In the genomic region with DNA sequence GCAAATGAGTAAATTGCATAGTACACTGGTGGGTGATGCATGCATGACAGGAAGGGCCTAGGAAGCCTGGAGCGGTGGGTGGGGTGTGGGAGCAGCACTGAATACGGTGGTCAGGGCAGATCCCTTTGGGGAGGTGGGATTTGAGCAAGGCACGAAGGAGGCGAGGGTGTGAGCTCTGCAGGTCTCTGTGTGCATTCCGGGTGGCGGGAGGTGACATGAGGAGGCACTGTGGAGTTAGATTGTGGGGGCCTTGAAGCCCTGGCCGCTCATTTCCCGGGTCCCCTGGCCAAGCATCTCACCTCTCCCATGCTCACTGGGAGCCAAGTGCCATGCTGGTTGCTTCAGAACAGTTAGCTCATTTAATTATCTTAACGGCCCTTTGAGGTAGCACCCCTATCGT, we compare ENCODE assay signal across 23 cellular contexts. TPM values are rescaled to one million over a fixed set of nuclear protein-coding genes. Genes with fewer than 3 reads are reported as not detected.
A peak's percentile ranks its signal among the peaks of the same experiment; 100 is the strongest.
DNase-seq lines count a peak whose midpoint lies in the region; ATAC-seq, FAIRE-seq and TF ChIP-seq lines count a peak whose summit lies in the region.
"Had no signal": no experiment of that assay in that cellular context is flagged by ENCODE, and none has a peak within 500 bp of the region (broad histone marks: within the 10 kb centered on the region; RNA-seq: fewer than 3 reads in every experiment).

No MANE protein-coding gene starts in this region.

- H3K36me3 ChIP-seq in cardiac muscle cell: no peaks in the 10 kb centered on the region
- H3K36me3 ChIP-seq in heart right ventricle: no peaks in the 10 kb centered on the region
- H3K36me3 ChIP-seq in K562 (ENCODE audit: control insufficient read depth, insufficient read depth, low read length): no peaks in the 10 kb centered on the region
- H3K36me3 ChIP-seq in neuronal stem cell (replicated peaks in 1 of 2; ENCODE audit: control insufficient read depth in 2 of 2, insufficient read depth in 2 of 2, low read length in 2 of 2): no peaks in the 10 kb centered on the region
- H3K36me3 ChIP-seq in vagina: no peaks in the 10 kb centered on the region
- H3K36me3 ChIP-seq: BLaER1 had no signal

- DNase-seq in cardiac muscle cell (ENCODE audit: low read depth in 1 of 2, low spot score in 1 of 2) (no peak), heart right ventricle (no peak), K562 (ENCODE audit: extremely low read depth in 1 of 4, low spot score in 3 of 4) (peak in 1 of 4 experiments; percentile 46), neuronal stem cell (ENCODE audit: low spot score) (no peak), vagina (ENCODE audit: extremely low spot score in 2 of 2) (no peak)
- DNase-seq: Caco-2; CD4-positive, CD25-positive, alpha-beta regulatory T cell; CD8-positive, alpha-beta T cell; DMS153; DND-41; GM23248; H7; HFFc6 had no signal

- TF ChIP-seq CTCF in cardiac muscle cell (IDR thresholded peaks at IDR 0.05; ENCODE audit: low read depth, low read length) (no peak), heart right ventricle (IDR thresholded peaks at IDR 0.05) (no peak), K562 (IDR thresholded peaks at IDR 0.05 in 2 of 3, conservative IDR thresholded peaks at IDR 0.05 in 1 of 3; ENCODE audit: insufficient read depth in 2 of 3, low read depth in 1 of 3, low read length in 3 of 3) (no peak), vagina (IDR thresholded peaks at IDR 0.05) (no peak)

- H3K9ac ChIP-seq in K562 (ENCODE audit: insufficient read depth in 1 of 2, low read depth in 2 of 2, low read length in 2 of 2): no peak overlapping the region; a peak in 1 of 4 replicates
- H3K9ac ChIP-seq in neuronal stem cell (ENCODE audit: low read depth, low read length, poor library complexity): no peak overlapping the region
- H3K9ac ChIP-seq: BLaER1, GM23248 had no signal

- no peaks in the 10 kb centered on the region for H4K20me1 ChIP-seq in K562 (replicated peaks; ENCODE audit: control insufficient read depth, insufficient read depth, low read length)
- H4K20me1 ChIP-seq: BLaER1 had no signal

- no peak overlapping the region for H3K14ac ChIP-seq in neuronal stem cell (ENCODE audit: low read length)

- TF ChIP-seq POLR2A in K562 (conservative IDR thresholded peaks at IDR 0.05) (no peak), vagina (IDR thresholded peaks at IDR 0.05) (no peak)

- no peak overlapping the region for H2AFZ ChIP-seq in K562 (ENCODE audit: low read depth, low read length)
- H2AFZ ChIP-seq in neuronal stem cell (ENCODE audit: low read length): no peak overlapping the region
- H2AFZ ChIP-seq: GM23248 had no signal

- intact Hi-C loops in heart right ventricle (cut with DNase I) (no loop called here), K562 (cut with micrococcal nuclease) (no loop called here), vagina (cut with DNase I) (no loop called here)

- H4K91ac ChIP-seq in neuronal stem cell (ENCODE audit: low read depth, low read length, poor library complexity): no peak overlapping the region

- no peaks in the 10 kb centered on the region for H3K79me1 ChIP-seq in neuronal stem cell (ENCODE audit: low read depth, low read length)

- peaks cover 25% of the 10 kb centered on the region for H3K4me1 ChIP-seq in cardiac muscle cell (ENCODE audit: low read depth)
- peaks cover 0 to 5% (median 0%) of the 10 kb centered on the region in 9 donors for H3K4me1 ChIP-seq in heart right ventricle
- peaks cover 46 to 73% of the 10 kb centered on the region in 2 experiments for H3K4me1 ChIP-seq in K562 (replicated peaks in 1 of 2; ENCODE audit: control insufficient read depth in 2 of 2, insufficient read depth in 2 of 2, low read length in 2 of 2)
- peaks cover 16 to 21% of the 10 kb centered on the region in 2 donors for H3K4me1 ChIP-seq in neuronal stem cell (ENCODE audit: control insufficient read depth in 2 of 2, insufficient read depth in 1 of 2, low read depth in 1 of 2, low read length in 2 of 2)
- H3K4me1 ChIP-seq in vagina: no peaks in the 10 kb centered on the region
- H3K4me1 ChIP-seq: Caco-2 had no signal

- H3K27me3 ChIP-seq in cardiac muscle cell (no peaks in the 10 kb centered on the region), heart right ventricle (peaks cover 0 to 33% (median 4%) of the 10 kb centered on the region in 7 donors), K562 (ENCODE audit: control insufficient read depth in 2 of 2, insufficient read depth in 2 of 2, low read length in 2 of 2) (no peaks in the 10 kb centered on the region), neuronal stem cell (ENCODE audit: control insufficient read depth in 3 of 3, insufficient read depth in 3 of 3, low read depth in 1 of 3, low read length in 3 of 3) (no peaks in the 10 kb centered on the region), vagina (no peaks in the 10 kb centered on the region)
- H3K27me3 ChIP-seq: BLaER1 had no signal

- H2BK15ac ChIP-seq in neuronal stem cell (ENCODE audit: low read length): no peak overlapping the region

- H3K4ac ChIP-seq in neuronal stem cell (ENCODE audit: low read length): no peak overlapping the region

- 77 to 84% methylated on average over 10 of the region's 10 CpGs for WGBS in heart right ventricle, 2 donors
- 27% methylated on average over 10 of the region's 10 CpGs for WGBS in K562 (ENCODE audit: insufficient coverage, low coverage, missing lambda C conversion rate)
- no CpG with 5 or more reads among the region's 10 CpGs for WGBS in neuronal stem cell (ENCODE audit: extremely low coverage in 2 of 2, insufficient read length in 2 of 2, insufficient replicate concordance in 1 of 2), 2 donors

- H3K18ac ChIP-seq in neuronal stem cell (ENCODE audit: low read length): peak overlapping the region; percentile 30

- H3K4me2 ChIP-seq in K562 (ENCODE audit: insufficient read depth, low read length): peak overlapping the region; percentile 58
- no peak overlapping the region for H3K4me2 ChIP-seq in neuronal stem cell (ENCODE audit: insufficient read depth, low read length, poor library complexity, severe bottlenecking)
- H3K4me2 ChIP-seq: BLaER1 had no signal

- H2BK12ac ChIP-seq in neuronal stem cell (ENCODE audit: low read length): peak overlapping the region; percentile 43

- H2BK5ac ChIP-seq in neuronal stem cell (ENCODE audit: low read length): no peak overlapping the region

- no peaks in the 10 kb centered on the region for H3K79me2 ChIP-seq in K562 (ENCODE audit: control insufficient read depth, insufficient read depth, low read length)

- H3K27ac ChIP-seq in cardiac muscle cell (peak overlapping the region; percentile 64), heart right ventricle (no peak overlapping the region), K562 (ENCODE audit: extremely low read depth, low read depth, low read length) (no peak overlapping the region; the same call in 2 of the 3 replicates), neuronal stem cell (replicated peaks; ENCODE audit: low read length) (no peak overlapping the region), vagina (no peak overlapping the region)
- H3K27ac ChIP-seq: 22Rv1, BLaER1, C4-2B, GM23248 had no signal

- POLR2A ChIA-PET in K562 (lab: Yijun Ruan, JAX): interaction anchor here (0.6 to 1.2 kb wide), 7 partner anchors 8 to 313 kb away, joined by 3 to 5 read pairs (median 3); no protein-coding TSS in a partner anchor

- no peak overlapping the region for H4K8ac ChIP-seq in neuronal stem cell (ENCODE audit: low read depth, low read length)

- no peak overlapping the region for H3K4me3 ChIP-seq in cardiac muscle cell
- no peak overlapping the region for H3K4me3 ChIP-seq in heart right ventricle
- H3K4me3 ChIP-seq in K562: no peak overlapping the region
- H3K4me3 ChIP-seq in neuronal stem cell (ENCODE audit: low read length in 2 of 2): no peak overlapping the region
- no peak overlapping the region for H3K4me3 ChIP-seq in vagina
- H3K4me3 ChIP-seq: BLaER1, GM23248 had no signal

- no peak for TF ChIP-seq RAD21 in K562 (CRISPR knock-in tag; conservative IDR thresholded peaks at IDR 0.05 in 1 of 2, IDR thresholded peaks at IDR 0.05 in 1 of 2)

- TF ChIP-seq EP300 in K562 (IDR thresholded peaks at IDR 0.05; ENCODE audit: low read length): no peak

- peaks cover 5% of the 10 kb centered on the region for H3K9me1 ChIP-seq in K562 (ENCODE audit: control insufficient read depth, insufficient read depth, low read length)

- no peak for FAIRE-seq in K562 (lab: Jason Lieb, UNC)
- FAIRE-seq: A204.1, G401.6, GM12892, H1 had no signal

- peak overlapping the region; percentile 61 for H3K23ac ChIP-seq in neuronal stem cell (ENCODE audit: low read depth, low read length, poor library complexity)

- no peak overlapping the region for H2AK5ac ChIP-seq in neuronal stem cell (ENCODE audit: low read depth, low read length)

- CTCF ChIA-PET in K562 (lab: Yijun Ruan, JAX; ENCODE audit: low intra/inter-chr PET ratio): no interaction called here

- ATAC-seq in heart right ventricle (no peak), K562 (no peak), GM21737 (IDR thresholded peaks at IDR 0.05; ENCODE audit: unreplicated experiment) (no peak)
- ATAC-seq: CD8-positive, alpha-beta T cell; HCT116 had no signal

- in situ Hi-C loops in K562 (cut with MboI): no loop called here

- H3K9me3 ChIP-seq in cardiac muscle cell (ENCODE audit: low read depth): no peaks in the 10 kb centered on the region
- H3K9me3 ChIP-seq in heart right ventricle: peaks cover 0 to 10% (median 0%) of the 10 kb centered on the region in 11 donors
- H3K9me3 ChIP-seq in K562 (replicated peaks; ENCODE audit: control insufficient read depth, insufficient read depth, low read depth, low read length): peaks cover 8% of the 10 kb centered on the region
- H3K9me3 ChIP-seq in neuronal stem cell (replicated peaks in 1 of 2; ENCODE audit: control insufficient read depth in 2 of 2, insufficient read depth in 1 of 2, low read depth in 1 of 2, low read length in 2 of 2): peaks cover 0 to 5% of the 10 kb centered on the region in 2 donors
- no peaks in the 10 kb centered on the region for H3K9me3 ChIP-seq in vagina
- H3K9me3 ChIP-seq: Caco-2 had no signal

- H2BK120ac ChIP-seq in neuronal stem cell (ENCODE audit: low read depth, low read length): no peak overlapping the region

- BruUV-seq in K562 (replicated peaks; lab: Mats Ljungman, UMichigan): no TSS peak

RNA-seq across cellular contexts. Expression of gene SPDEF, which starts 6.2 kb away (rescaled TPM):
- total RNA-seq in cardiac muscle cell: 0.42 and 1.1 TPM in 2 replicates
- 0.96 TPM in 1 of 2 replicates, not detected in the other for polyA plus RNA-seq in cardiac muscle cell
- total RNA-seq in heart right ventricle: under 1 TPM in 8 of 10 donors, not detected in 2; 0.15 to 0.60 (median 0.22) TPM
- polyA plus RNA-seq in heart right ventricle: under 1 TPM; 0.22 TPM
- total RNA-seq in K562 (2011; cell fraction: chromatin; rRNA removed; ENCODE audit: low replicate concordance): not detected in 2 replicates
- total RNA-seq in K562 (2011; cell fraction: nucleolus; rRNA removed): 0.13 TPM in 1 of 2 replicates, not detected in the other
- 0.29 TPM in 1 of 2 replicates, not detected in the other for total RNA-seq in K562 (2011; cell fraction: nucleoplasm; rRNA removed)
- total RNA-seq in K562 (2014; rRNA removed): 0.08 TPM in 1 of 2 replicates, not detected in the other
- total RNA-seq in K562 (2014; rRNA removed; fragmentation: Illumina TruSeq; extraction: Trizol): not detected in 2 replicates
- total RNA-seq in K562 (2015; rRNA removed; fragmentation: Illumina TruSeq; extraction: Trizol): 0.11 and 0.15 TPM in 2 replicates
- 0.11 and 0.16 TPM in 2 replicates for total RNA-seq in K562 (2021)
- 0.04 and 0.08 TPM in 2 replicates for polyA plus RNA-seq in K562 (2011; rRNA removed)
- 0.13 and 0.16 TPM in 2 replicates for polyA plus RNA-seq in K562 (2011; cell fraction: cytosol; rRNA removed)
- 0.23 and 0.35 TPM in 2 replicates for polyA plus RNA-seq in K562 (2011; cell fraction: nucleus; rRNA removed)
- 0.05 TPM in 1 of 2 replicates, not detected in the other for polyA plus RNA-seq in K562 (2012)
- polyA plus RNA-seq in K562 (2014; fragmentation: Illumina TruSeq; extraction: Trizol): 0.10 TPM in 1 of 2 replicates, not detected in the other
- not detected for polyA plus RNA-seq in K562 (2014; fragmentation: Nextera tagmentation; extraction: Ambion mirVana)
- polyA plus RNA-seq in K562 (2014; rRNA removed): 0.08 and 0.12 TPM in 2 replicates
- polyA minus RNA-seq in K562 (2011; rRNA and poly(A)+ RNA removed): not detected in 2 replicates
- polyA minus RNA-seq in K562 (2011; cell fraction: cytosol; rRNA and poly(A)+ RNA removed): not detected in 2 replicates
- not detected in 2 replicates for polyA minus RNA-seq in K562 (2011; cell fraction: nucleus; rRNA and poly(A)+ RNA removed)
- 0.18 TPM for polyA plus RNA-seq in neuronal stem cell (2013, experiment 1 of 2)
- 0.18 TPM for polyA plus RNA-seq in neuronal stem cell (2013, experiment 2 of 2)
- not detected for total RNA-seq in vagina
- total RNA-seq: B cell, GM23248, HFFc6 had no signal
- polyA plus RNA-seq: CD4-positive, CD25-positive, alpha-beta regulatory T cell; GM23248 had no signal
